Comparison of ENCODE assay signal across 15 cellular contexts in the genomic region with DNA sequence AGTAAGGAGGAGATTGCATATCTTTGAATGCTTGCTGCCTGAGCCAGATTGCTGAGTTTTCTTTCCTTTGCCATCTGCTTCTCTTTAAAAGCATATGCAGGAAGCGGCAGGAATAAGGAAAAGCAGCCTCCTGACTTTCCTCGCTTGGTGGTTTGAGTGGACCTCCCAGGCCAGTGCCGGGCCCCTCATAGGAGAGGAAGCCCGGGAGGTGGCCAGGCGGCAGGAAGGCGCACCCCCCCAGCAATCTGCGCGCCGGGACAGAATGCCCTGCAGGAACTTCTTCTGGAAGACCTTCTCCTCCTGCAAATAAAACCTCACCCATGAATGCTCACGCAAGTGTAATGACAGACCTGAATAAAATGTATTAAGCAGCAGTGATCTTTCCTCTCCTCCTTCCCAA. TPM values are rescaled to one million over a fixed set of nuclear protein-coding genes. Genes with fewer than 3 reads are reported as not detected.
DNase-seq lines count a peak whose midpoint lies in the region; ATAC-seq and TF ChIP-seq lines count a peak whose summit lies in the region.
"Had no signal": no experiment of that assay in that cellular context is flagged by ENCODE, and none has a peak within 500 bp of the region (broad histone marks: within the 10 kb centered on the region; RNA-seq: fewer than 3 reads in every experiment).

No MANE protein-coding gene starts in this region.

- H3K9me3 Mint-ChIP-seq in neural progenitor cell: peaks cover 2% of the 10 kb centered on the region
- H3K9me3 Mint-ChIP-seq in stimulated activated memory B cell treated with anti-CD40 and anti-IgM and Interleukin-4, amounts not matched to agents 10 μg/mL and 1 μg/mL and 100 μg/mL, for 72 hours: no peaks in the 10 kb centered on the region
- H3K9me3 Mint-ChIP-seq: activated B cell treated with CpG ODN at 0.5 μM for 24 hours had no signal

- DNase-seq in ELR (ENCODE audit: low read depth) (peak; percentile 62), SJSA1 (ENCODE audit: low read depth in 1 of 2, low spot score in 2 of 2) (peak; percentile 33 to 50), fibroblast of lung (ENCODE audit: low read depth in 2 of 2) (peak; percentile 27 to 33), neural progenitor cell (ENCODE audit: low spot score) (peak; percentile 23), NCI-H2196 (lab: John Stamatoyannopoulos, UW; ENCODE audit: unreplicated experiment) (no peak), T-helper 1 cell (no peak)
- no peak for DNase-seq in stimulated activated CD4-positive, alpha-beta T cell treated with anti-CD3 and anti-CD28 coated beads, Interleukin-15, amount 100 ng/mL, for 24 hours
- DNase-seq: activated B cell treated with CpG ODN at 0.5 μM for 24 hours; activated T-cell treated with anti-CD3 and anti-CD28 coated beads, Interleukin-2, amount 50 U/mL, for 48 hours; NCI-H510A treated with DMSO at 0.1 percent for 48 hours; occipital lobe; stomach had no signal

- peaks cover 5% of the 10 kb centered on the region for H3K27me3 Mint-ChIP-seq in neural progenitor cell (ENCODE audit: insufficient read depth, low read depth)
- H3K27me3 Mint-ChIP-seq in stimulated activated memory B cell treated with anti-CD40 and anti-IgM and Interleukin-4, amounts not matched to agents 10 μg/mL and 1 μg/mL and 100 μg/mL, for 72 hours: no peaks in the 10 kb centered on the region
- H3K27me3 Mint-ChIP-seq: activated B cell treated with CpG ODN at 0.5 μM for 24 hours had no signal

- H3K27me3 ChIP-seq in SJSA1 (replicated peaks) (no peaks in the 10 kb centered on the region), fibroblast of lung (ENCODE audit: control insufficient read depth, insufficient read depth, low read length) (no peaks in the 10 kb centered on the region), neural progenitor cell (no peaks in the 10 kb centered on the region)
- H3K27me3 ChIP-seq: foreskin keratinocyte had no signal

- H3K36me3 ChIP-seq in SJSA1: no peaks in the 10 kb centered on the region
- no peaks in the 10 kb centered on the region for H3K36me3 ChIP-seq in fibroblast of lung (ENCODE audit: control insufficient read depth, insufficient read depth, low read length)
- no peaks in the 10 kb centered on the region for H3K36me3 ChIP-seq in neural progenitor cell
- H3K36me3 ChIP-seq: stomach had no signal

- H3K4me3 Mint-ChIP-seq in neural progenitor cell: no peak overlapping the region
- H3K4me3 Mint-ChIP-seq in stimulated activated memory B cell treated with anti-CD40 and anti-IgM and Interleukin-4, amounts not matched to agents 10 μg/mL and 1 μg/mL and 100 μg/mL, for 72 hours: no peak overlapping the region
- H3K4me3 Mint-ChIP-seq: activated B cell treated with CpG ODN at 0.5 μM for 24 hours had no signal

- no peak overlapping the region for H3K9ac ChIP-seq in fibroblast of lung (ENCODE audit: insufficient read depth, low read length)
- no peak overlapping the region for H3K9ac ChIP-seq in neural progenitor cell

- TF ChIP-seq CTCF in fibroblast of lung (conservative IDR thresholded peaks at IDR 0.05 in 1 of 2, IDR thresholded peaks at IDR 0.05 in 1 of 2; ENCODE audit: low read depth in 1 of 2, low read length in 2 of 2): no peak
- TF ChIP-seq CTCF in neural progenitor cell (IDR thresholded peaks at IDR 0.05): no peak

- H3K4me1 ChIP-seq in SJSA1 (replicated peaks) (peaks cover 11% of the 10 kb centered on the region), fibroblast of lung (ENCODE audit: control insufficient read depth, extremely low read depth, insufficient read depth, low read length) (peaks cover 2% of the 10 kb centered on the region), neural progenitor cell (peaks cover 24% of the 10 kb centered on the region)

- no peaks in the 10 kb centered on the region for H4K20me1 ChIP-seq in fibroblast of lung (ENCODE audit: control insufficient read depth, extremely low read depth, insufficient read depth, low read length)
- H4K20me1 ChIP-seq in neural progenitor cell (ENCODE audit: low read depth): no peaks in the 10 kb centered on the region

- H3K27ac ChIP-seq in SJSA1 (no peak overlapping the region), fibroblast of lung (ENCODE audit: insufficient read depth, low read length) (peak overlapping the region; percentile 39), neural progenitor cell (no peak overlapping the region)
- H3K27ac ChIP-seq: foreskin keratinocyte, stomach had no signal

- H3K4me2 ChIP-seq in fibroblast of lung (ENCODE audit: extremely low read depth, insufficient read depth, low read length) (peak overlapping the region; percentile 68), neural progenitor cell (peak overlapping the region; percentile 28)

- H3K9me3 ChIP-seq in SJSA1 (replicated peaks) (no peaks in the 10 kb centered on the region), fibroblast of lung (ENCODE audit: control insufficient read depth, insufficient read depth, low read depth, low read length) (no peaks in the 10 kb centered on the region), neural progenitor cell (ENCODE audit: low read depth) (no peaks in the 10 kb centered on the region)
- H3K9me3 ChIP-seq: stomach had no signal

- H2AFZ ChIP-seq in fibroblast of lung (ENCODE audit: low read length) (peak overlapping the region; percentile 29), neural progenitor cell (replicated peaks) (no peak overlapping the region)

- H3F3A ChIP-seq in neural progenitor cell (ENCODE audit: low read depth): peaks cover 5% of the 10 kb centered on the region

- peaks cover 24% of the 10 kb centered on the region for H3K4me1 Mint-ChIP-seq in neural progenitor cell
- H3K4me1 Mint-ChIP-seq in stimulated activated memory B cell treated with anti-CD40 and anti-IgM and Interleukin-4, amounts not matched to agents 10 μg/mL and 1 μg/mL and 100 μg/mL, for 72 hours: no peaks in the 10 kb centered on the region
- H3K4me1 Mint-ChIP-seq: activated B cell treated with CpG ODN at 0.5 μM for 24 hours had no signal

- peaks cover 7% of the 10 kb centered on the region for H3K36me3 Mint-ChIP-seq in neural progenitor cell
- peaks cover 7% of the 10 kb centered on the region for H3K36me3 Mint-ChIP-seq in stimulated activated memory B cell treated with anti-CD40 and anti-IgM and Interleukin-4, amounts not matched to agents 10 μg/mL and 1 μg/mL and 100 μg/mL, for 72 hours

- ATAC-seq in stimulated activated memory B cell treated with anti-CD40 and anti-IgM and Interleukin-4, amounts not matched to agents 10 μg/mL and 1 μg/mL and 100 μg/mL, for 72 hours: no peak
- ATAC-seq: foreskin keratinocyte, Right ventricle myocardium inferior had no signal

- H3K27ac Mint-ChIP-seq in neural progenitor cell: no peak overlapping the region
- H3K27ac Mint-ChIP-seq in stimulated activated memory B cell treated with anti-CD40 and anti-IgM and Interleukin-4, amounts not matched to agents 10 μg/mL and 1 μg/mL and 100 μg/mL, for 72 hours: no peak overlapping the region
- H3K27ac Mint-ChIP-seq: activated B cell treated with CpG ODN at 0.5 μM for 24 hours had no signal

- H3K79me2 ChIP-seq in fibroblast of lung (ENCODE audit: control insufficient read depth, insufficient read depth, low read length): no peaks in the 10 kb centered on the region
- no peaks in the 10 kb centered on the region for H3K79me2 ChIP-seq in neural progenitor cell (ENCODE audit: low read depth)

- no peak overlapping the region for H3K4me3 ChIP-seq in SJSA1
- H3K4me3 ChIP-seq in fibroblast of lung (replicated peaks in 1 of 4; ENCODE audit: control extremely low read depth in 1 of 4, insufficient read depth in 1 of 4, low read depth in 3 of 4, low read length in 4 of 4): peak overlapping the region in 1 of 4 experiments; percentile 38
- no peak overlapping the region for H3K4me3 ChIP-seq in neural progenitor cell
- H3K4me3 ChIP-seq: stomach had no signal

RNA-seq across cellular contexts. Expression of a gene that starts 1.5 kb away (rescaled TPM):
- 1.7 TPM in 1 of 2 replicates, not detected in the other for total RNA-seq in SJSA1 (2014; rRNA removed; shearing (Covaris generic))
- total RNA-seq in fibroblast of lung (0.17 TPM in 1 of 2 replicates, not detected in the other), neural progenitor cell (ENCODE audit: low replicate concordance) (1.3 TPM in 1 of 2 replicates, not detected in the other)
- not detected in 2 replicates for polyA plus RNA-seq in fibroblast of lung
- polyA plus RNA-seq in fibroblast of lung (2012): 0.21 and 0.31 TPM in 2 replicates
- not detected in 2 replicates for polyA minus RNA-seq in fibroblast of lung (ENCODE audit: low replicate concordance)

RNA-seq across cellular contexts. Expression of a gene that starts 21.0 kb away (rescaled TPM):
- 40.6 and 45.7 TPM in 2 replicates for total RNA-seq in SJSA1 (2014; rRNA removed; shearing (Covaris generic))
- total RNA-seq in fibroblast of lung (32.1 and 33.5 TPM in 2 replicates), neural progenitor cell (ENCODE audit: low replicate concordance) (57.6 and 58.5 TPM in 2 replicates)
- 27.8 and 34.2 TPM in 2 replicates for polyA plus RNA-seq in fibroblast of lung
- polyA plus RNA-seq in fibroblast of lung (2012): 26.0 and 34.0 TPM in 2 replicates
- polyA minus RNA-seq in fibroblast of lung (ENCODE audit: low replicate concordance): 38.7 and 44.5 TPM in 2 replicates

RNA-seq across cellular contexts. Expression of a gene that starts 21.1 kb away (rescaled TPM):
- total RNA-seq in SJSA1 (2014; rRNA removed; shearing (Covaris generic)): 4.9 and 14.6 TPM in 2 replicates
- total RNA-seq in fibroblast of lung (7.4 and 10.2 TPM in 2 replicates), neural progenitor cell (ENCODE audit: low replicate concordance) (16.2 and 17.6 TPM in 2 replicates)
- polyA plus RNA-seq in fibroblast of lung: 11.9 and 15.3 TPM in 2 replicates
- 17.1 and 26.7 TPM in 2 replicates for polyA plus RNA-seq in fibroblast of lung (2012)
- polyA minus RNA-seq in fibroblast of lung (ENCODE audit: low replicate concordance): 5.3 and 6.1 TPM in 2 replicates

RNA-seq across cellular contexts. Expression of a gene that starts 23.5 kb away (rescaled TPM):
- total RNA-seq in SJSA1 (2014; rRNA removed; shearing (Covaris generic)): 13.8 and 14.0 TPM in 2 replicates
- total RNA-seq in fibroblast of lung (8.2 and 11.4 TPM in 2 replicates), neural progenitor cell (ENCODE audit: low replicate concordance) (9.3 and 21.3 TPM in 2 replicates)
- 10.3 and 14.4 TPM in 2 replicates for polyA plus RNA-seq in fibroblast of lung
- 17.8 and 23.5 TPM in 2 replicates for polyA plus RNA-seq in fibroblast of lung (2012)
- polyA minus RNA-seq in fibroblast of lung (ENCODE audit: low replicate concordance): 12.0 and 12.2 TPM in 2 replicates

RNA-seq across cellular contexts. Expression of a gene that starts 52.4 kb away (rescaled TPM):
- 44.6 and 55.6 TPM in 2 replicates for total RNA-seq in SJSA1 (2014; rRNA removed; shearing (Covaris generic))
- total RNA-seq in fibroblast of lung (135 and 158 TPM in 2 replicates), neural progenitor cell (ENCODE audit: low replicate concordance) (207 and 265 TPM in 2 replicates)
- 121 and 179 TPM in 2 replicates for polyA plus RNA-seq in fibroblast of lung
- polyA plus RNA-seq in fibroblast of lung (2012): 286 and 450 TPM in 2 replicates
- 297 and 415 TPM in 2 replicates for polyA minus RNA-seq in fibroblast of lung (ENCODE audit: low replicate concordance)

Comparison
In these comparisons a context has a peak if more than half of its experiments do, and no peak if none do; other contexts are left out.
1. DNase-seq: peak in ELR (single experiment), SJSA1 (2 of 2), fibroblast of lung (2 of 2) and neural progenitor cell (single experiment); none in stimulated activated CD4-positive, alpha-beta T cell treated with anti-CD3 and anti-CD28 coated beads, Interleukin-15, amount 100 ng/mL, for 24 hours (single experiment), NCI-H2196 (single experiment) and T-helper 1 cell (0 of 5).